ENCODE assay signal across 1 cellular context in the genomic region with DNA sequence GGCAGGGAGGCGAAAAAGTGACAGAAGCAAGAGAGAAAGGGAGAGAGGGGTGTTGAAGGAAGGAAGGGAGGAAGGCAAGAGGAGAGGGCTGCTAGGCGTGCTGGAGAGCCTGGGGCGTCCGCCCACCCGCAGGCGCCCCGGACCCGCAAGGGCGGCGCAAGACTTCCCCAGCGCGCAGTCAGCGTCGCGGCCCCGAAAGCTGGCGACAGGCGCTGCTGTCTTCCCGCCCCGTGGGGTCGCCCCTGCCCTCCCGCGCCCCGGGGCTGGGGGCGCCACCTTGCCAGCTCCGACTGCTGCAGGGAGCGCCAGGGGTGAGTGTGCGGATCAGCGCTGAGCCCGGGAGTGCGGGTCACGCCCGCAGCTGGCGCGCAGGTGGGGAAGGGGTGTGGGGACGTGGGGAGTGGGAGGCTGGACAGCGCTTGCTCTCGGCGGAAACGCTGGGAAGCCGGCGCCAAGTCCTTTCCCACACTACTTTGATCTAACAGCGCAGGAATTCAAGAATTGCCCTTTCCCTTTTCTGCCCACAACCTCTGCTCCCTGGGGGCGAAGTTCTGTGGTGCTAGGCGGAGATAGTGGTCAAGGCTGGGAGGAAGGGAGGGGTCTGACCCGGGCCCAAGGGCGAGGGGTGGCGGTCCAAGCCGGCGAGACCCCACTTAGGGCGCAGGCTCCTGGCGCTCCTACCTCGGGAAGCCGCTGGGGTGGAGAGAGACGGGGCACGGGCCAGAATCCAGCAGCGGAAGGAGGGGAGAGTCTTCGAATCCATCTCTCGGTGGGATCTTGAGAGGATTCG.
A peak's percentile ranks its signal among the peaks of the same experiment; 100 is the strongest.
TF ChIP-seq lines count a peak whose summit lies in the region.

Gene HTR1F, plus strand, starts transcription at position 175 of the 790 bp plus-strand sequence.

TF ChIP-seq in H1, 55 proteins besides CTCF, POLR2A, EP300 and RAD21:
- TF ChIP-seq RNF2 (IDR thresholded peaks at IDR 0.05; ENCODE audit: borderline replicate concordance, low read depth, low read length, missing control alignments, poor library complexity, severe bottlenecking), result no peak
- no peak for TF ChIP-seq GABPA (IDR thresholded peaks at IDR 0.05; ENCODE audit: borderline replicate concordance, insufficient read depth, low read length)
- TF ChIP-seq ASH2L (IDR thresholded peaks at IDR 0.05; ENCODE audit: low read length), result peak; percentile 96
- no peak for TF ChIP-seq FOSL1 (IDR thresholded peaks at IDR 0.05; ENCODE audit: insufficient read depth, low read depth, low read length)
- no peak for TF ChIP-seq SP2 (IDR thresholded peaks at IDR 0.05; ENCODE audit: low read length)
- no peak for TF ChIP-seq SIRT6 (IDR thresholded peaks at IDR 0.05; ENCODE audit: low read length)
- TF ChIP-seq KDM5A (IDR thresholded peaks at IDR 0.05; ENCODE audit: low read length), result no peak
- peak in 1 of 2 experiments; percentile 40; a peak in 1 of 4 replicates for TF ChIP-seq HDAC2 (IDR thresholded peaks at IDR 0.05; ENCODE audit: borderline replicate concordance in 1 of 2, low read depth in 2 of 2, low read length in 2 of 2)
- TF ChIP-seq, protein P1, sequence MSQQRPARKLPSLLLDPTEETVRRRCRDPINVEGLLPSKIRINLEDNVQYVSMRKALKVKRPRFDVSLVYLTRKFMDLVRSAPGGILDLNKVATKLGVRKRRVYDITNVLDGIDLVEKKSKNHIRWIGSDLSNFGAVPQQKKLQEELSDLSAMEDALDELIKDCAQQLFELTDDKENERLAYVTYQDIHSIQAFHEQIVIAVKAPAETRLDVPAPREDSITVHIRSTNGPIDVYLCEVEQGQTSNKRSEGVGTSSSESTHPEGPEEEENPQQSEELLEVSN (IDR thresholded peaks at IDR 0.05), result peak; percentile 77
- peak; percentile 38 for TF ChIP-seq CTBP2 (IDR thresholded peaks at IDR 0.05; ENCODE audit: borderline replicate concordance, insufficient read depth, insufficient read length, low read length)
- no peak for TF ChIP-seq CHD7 (IDR thresholded peaks at IDR 0.05; ENCODE audit: insufficient replicate concordance, low read length)
- peak; percentile 57; the same call in 1 of the 2 replicates for TF ChIP-seq KDM1A (IDR thresholded peaks at IDR 0.05; ENCODE audit: borderline replicate concordance, low read length)
- TF ChIP-seq PHF8 (conservative IDR thresholded peaks at IDR 0.05; ENCODE audit: low read depth, low read length), result no peak
- TF ChIP-seq JUN (IDR thresholded peaks at IDR 0.05; ENCODE audit: low read depth, low read length), result no peak
- TF ChIP-seq NRF1 (IDR thresholded peaks at IDR 0.05; ENCODE audit: low read depth, low read length), result no peak
- TF ChIP-seq SAP30 (IDR thresholded peaks at IDR 0.05; ENCODE audit: insufficient read depth, insufficient replicate concordance, low read length), result no peak
- no peak for TF ChIP-seq SP4 (IDR thresholded peaks at IDR 0.05; ENCODE audit: low read length)
- no peak for TF ChIP-seq CEBPB (IDR thresholded peaks at IDR 0.05; ENCODE audit: low read depth, low read length)
- TF ChIP-seq NANOG (IDR thresholded peaks at IDR 0.05; ENCODE audit: insufficient read depth, low read depth, low read length, poor library complexity, severe bottlenecking), result no peak
- no peak for TF ChIP-seq TCF12 (IDR thresholded peaks at IDR 0.05; ENCODE audit: low read depth, low read length)
- no peak; the same call in 1 of the 2 replicates for TF ChIP-seq CREB1 (IDR thresholded peaks at IDR 0.05)
- TF ChIP-seq EZH2 (IDR thresholded peaks at IDR 0.05; ENCODE audit: low read depth, low read length, severe bottlenecking), result peak; percentile 57
- no peak for TF ChIP-seq BACH1 (IDR thresholded peaks at IDR 0.05; ENCODE audit: low read length)
- TF ChIP-seq GTF2F1 (IDR thresholded peaks at IDR 0.05; ENCODE audit: borderline replicate concordance, low read depth, low read length), result no peak
- TF ChIP-seq POU5F1 (IDR thresholded peaks at IDR 0.05; ENCODE audit: low read depth, low read length), result no peak
- TF ChIP-seq YY1 (IDR thresholded peaks at IDR 0.05; ENCODE audit: low read depth, low read length), result no peak
- TF ChIP-seq, protein P2, sequence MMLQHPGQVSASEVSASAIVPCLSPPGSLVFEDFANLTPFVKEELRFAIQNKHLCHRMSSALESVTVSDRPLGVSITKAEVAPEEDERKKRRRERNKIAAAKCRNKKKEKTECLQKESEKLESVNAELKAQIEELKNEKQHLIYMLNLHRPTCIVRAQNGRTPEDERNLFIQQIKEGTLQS (IDR thresholded peaks at IDR 0.05; ENCODE audit: insufficient read depth, low read depth, low read length), result no peak
- TF ChIP-seq, protein P3, sequence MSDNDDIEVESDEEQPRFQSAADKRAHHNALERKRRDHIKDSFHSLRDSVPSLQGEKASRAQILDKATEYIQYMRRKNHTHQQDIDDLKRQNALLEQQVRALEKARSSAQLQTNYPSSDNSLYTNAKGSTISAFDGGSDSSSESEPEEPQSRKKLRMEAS (IDR thresholded peaks at IDR 0.05), result 0 out of 2 replicates have a peak, but pooled peaks have one; percentile 38
- TF ChIP-seq, protein P4, sequence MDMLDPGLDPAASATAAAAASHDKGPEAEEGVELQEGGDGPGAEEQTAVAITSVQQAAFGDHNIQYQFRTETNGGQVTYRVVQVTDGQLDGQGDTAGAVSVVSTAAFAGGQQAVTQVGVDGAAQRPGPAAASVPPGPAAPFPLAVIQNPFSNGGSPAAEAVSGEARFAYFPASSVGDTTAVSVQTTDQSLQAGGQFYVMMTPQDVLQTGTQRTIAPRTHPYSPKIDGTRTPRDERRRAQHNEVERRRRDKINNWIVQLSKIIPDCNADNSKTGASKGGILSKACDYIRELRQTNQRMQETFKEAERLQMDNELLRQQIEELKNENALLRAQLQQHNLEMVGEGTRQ (IDR thresholded peaks at IDR 0.05; ENCODE audit: low read length), result no peak
- TF ChIP-seq EGR1 (IDR thresholded peaks at IDR 0.05; ENCODE audit: borderline replicate concordance, low read depth, low read length), result no peak
- no peak for TF ChIP-seq SP1 (IDR thresholded peaks at IDR 0.05; ENCODE audit: low read depth, low read length)
- TF ChIP-seq SUZ12 (IDR thresholded peaks at IDR 0.05; ENCODE audit: low read length), result 0 out of 2 replicates have a peak, but pooled peaks have one; percentile 46
- TF ChIP-seq CHD2 (IDR thresholded peaks at IDR 0.05; ENCODE audit: low read length), result no peak
- TF ChIP-seq KDM4A (IDR thresholded peaks at IDR 0.05; ENCODE audit: low read depth, low read length, severe bottlenecking), result peak; percentile 99
- TF ChIP-seq RXRA (IDR thresholded peaks at IDR 0.05; ENCODE audit: insufficient read depth, low read depth, low read length), result no peak
- TF ChIP-seq BCL11A (IDR thresholded peaks at IDR 0.05; ENCODE audit: low read depth in 2 of 2, low read length in 2 of 2), result no peak
- TF ChIP-seq MAFK (IDR thresholded peaks at IDR 0.05; ENCODE audit: low read depth, low read length), result no peak
- no peak for TF ChIP-seq CHD1 (IDR thresholded peaks at IDR 0.05; ENCODE audit: low read depth, low read length)
- TF ChIP-seq TBP (IDR thresholded peaks at IDR 0.05; ENCODE audit: low read depth, low read length), result no peak
- no peak for TF ChIP-seq JUND (IDR thresholded peaks at IDR 0.05; ENCODE audit: low read length)
- no peak for TF ChIP-seq ZNF274 (IDR thresholded peaks at IDR 0.05; ENCODE audit: borderline replicate concordance, extremely low read depth, low read length)
- TF ChIP-seq SIN3A (conservative IDR thresholded peaks at IDR 0.05 in 1 of 2, IDR thresholded peaks at IDR 0.05 in 1 of 2; ENCODE audit: low read depth in 1 of 2, low read length in 2 of 2), result 0 out of 4 replicates have a peak, but pooled peaks of 1 of the 2 experiments have one; percentile 28
- TF ChIP-seq TEAD4 (IDR thresholded peaks at IDR 0.05; ENCODE audit: low read depth, low read length), result no peak
- TF ChIP-seq CBX5 (IDR thresholded peaks at IDR 0.05; ENCODE audit: low read depth, low read length), result no peak
- no peak for TF ChIP-seq BRCA1 (IDR thresholded peaks at IDR 0.05; ENCODE audit: low read depth, low read length)
- no peak for TF ChIP-seq RFX5 (IDR thresholded peaks at IDR 0.05; ENCODE audit: borderline replicate concordance, low read depth, low read length)
- TF ChIP-seq TAF1 (IDR thresholded peaks at IDR 0.05; ENCODE audit: low read depth, low read length), result no peak
- TF ChIP-seq CBX8 (IDR thresholded peaks at IDR 0.05; ENCODE audit: borderline replicate concordance, low read depth, low read length), result no peak
- no peak for TF ChIP-seq HDAC6 (IDR thresholded peaks at IDR 0.05; ENCODE audit: low read depth, low read length)
- TF ChIP-seq SRF (IDR thresholded peaks at IDR 0.05; ENCODE audit: low read depth, low read length), result no peak
- no peak for TF ChIP-seq TAF7 (optimal IDR thresholded peaks at IDR 0.05; ENCODE audit: borderline replicate concordance, low read depth, low read length)
- TF ChIP-seq POLR2AphosphoS5 (IDR thresholded peaks at IDR 0.05; ENCODE audit: low read depth, low read length), result no peak
- no peak for TF ChIP-seq SIX5 (IDR thresholded peaks at IDR 0.05; ENCODE audit: low read depth, low read length)
- TF ChIP-seq, protein P5, sequence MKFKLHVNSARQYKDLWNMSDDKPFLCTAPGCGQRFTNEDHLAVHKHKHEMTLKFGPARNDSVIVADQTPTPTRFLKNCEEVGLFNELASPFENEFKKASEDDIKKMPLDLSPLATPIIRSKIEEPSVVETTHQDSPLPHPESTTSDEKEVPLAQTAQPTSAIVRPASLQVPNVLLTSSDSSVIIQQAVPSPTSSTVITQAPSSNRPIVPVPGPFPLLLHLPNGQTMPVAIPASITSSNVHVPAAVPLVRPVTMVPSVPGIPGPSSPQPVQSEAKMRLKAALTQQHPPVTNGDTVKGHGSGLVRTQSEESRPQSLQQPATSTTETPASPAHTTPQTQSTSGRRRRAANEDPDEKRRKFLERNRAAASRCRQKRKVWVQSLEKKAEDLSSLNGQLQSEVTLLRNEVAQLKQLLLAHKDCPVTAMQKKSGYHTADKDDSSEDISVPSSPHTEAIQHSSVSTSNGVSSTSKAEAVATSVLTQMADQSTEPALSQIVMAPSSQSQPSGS (IDR thresholded peaks at IDR 0.05; ENCODE audit: low read length), result no peak
- peak; percentile 83; the same call in 1 of the 2 replicates for TF ChIP-seq RBBP5 (IDR thresholded peaks at IDR 0.05; ENCODE audit: borderline replicate concordance, low read depth, low read length)
